In the genomic region with DNA sequence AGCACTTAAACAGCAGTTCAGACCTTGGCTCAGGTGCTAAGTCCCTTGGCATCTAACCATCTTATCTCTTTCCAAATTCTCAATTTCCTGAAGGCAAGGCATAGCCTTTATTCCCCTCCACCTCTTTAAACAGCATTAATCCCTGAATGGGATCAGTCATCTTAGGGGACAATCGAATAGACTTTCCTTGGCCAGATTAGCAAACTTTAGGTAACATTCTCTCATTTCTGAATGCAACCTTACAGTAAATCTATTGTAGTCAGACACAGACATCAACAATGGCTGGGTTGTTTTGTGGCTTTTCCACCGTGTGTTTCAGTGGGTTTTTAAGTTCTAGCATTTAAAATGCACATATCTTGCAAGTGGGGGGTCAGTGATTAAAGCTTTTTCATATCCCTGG, we compare ENCODE assay signal across 2 cellular contexts.
TF ChIP-seq lines count a peak whose summit lies in the region.

No MANE protein-coding gene starts in this region.

TF ChIP-seq in GM23338, 12 proteins besides CTCF, POLR2A, EP300 and RAD21:
- TF ChIP-seq NANOG (IDR thresholded peaks at IDR 0.05; ENCODE audit: borderline replicate concordance) = no peak
- TF ChIP-seq, protein P1, sequence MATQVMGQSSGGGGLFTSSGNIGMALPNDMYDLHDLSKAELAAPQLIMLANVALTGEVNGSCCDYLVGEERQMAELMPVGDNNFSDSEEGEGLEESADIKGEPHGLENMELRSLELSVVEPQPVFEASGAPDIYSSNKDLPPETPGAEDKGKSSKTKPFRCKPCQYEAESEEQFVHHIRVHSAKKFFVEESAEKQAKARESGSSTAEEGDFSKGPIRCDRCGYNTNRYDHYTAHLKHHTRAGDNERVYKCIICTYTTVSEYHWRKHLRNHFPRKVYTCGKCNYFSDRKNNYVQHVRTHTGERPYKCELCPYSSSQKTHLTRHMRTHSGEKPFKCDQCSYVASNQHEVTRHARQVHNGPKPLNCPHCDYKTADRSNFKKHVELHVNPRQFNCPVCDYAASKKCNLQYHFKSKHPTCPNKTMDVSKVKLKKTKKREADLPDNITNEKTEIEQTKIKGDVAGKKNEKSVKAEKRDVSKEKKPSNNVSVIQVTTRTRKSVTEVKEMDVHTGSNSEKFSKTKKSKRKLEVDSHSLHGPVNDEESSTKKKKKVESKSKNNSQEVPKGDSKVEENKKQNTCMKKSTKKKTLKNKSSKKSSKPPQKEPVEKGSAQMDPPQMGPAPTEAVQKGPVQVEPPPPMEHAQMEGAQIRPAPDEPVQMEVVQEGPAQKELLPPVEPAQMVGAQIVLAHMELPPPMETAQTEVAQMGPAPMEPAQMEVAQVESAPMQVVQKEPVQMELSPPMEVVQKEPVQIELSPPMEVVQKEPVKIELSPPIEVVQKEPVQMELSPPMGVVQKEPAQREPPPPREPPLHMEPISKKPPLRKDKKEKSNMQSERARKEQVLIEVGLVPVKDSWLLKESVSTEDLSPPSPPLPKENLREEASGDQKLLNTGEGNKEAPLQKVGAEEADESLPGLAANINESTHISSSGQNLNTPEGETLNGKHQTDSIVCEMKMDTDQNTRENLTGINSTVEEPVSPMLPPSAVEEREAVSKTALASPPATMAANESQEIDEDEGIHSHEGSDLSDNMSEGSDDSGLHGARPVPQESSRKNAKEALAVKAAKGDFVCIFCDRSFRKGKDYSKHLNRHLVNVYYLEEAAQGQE (IDR thresholded peaks at IDR 0.05; ENCODE audit: unreplicated experiment) = no peak
- no peak for TF ChIP-seq EZH2phosphoT487 (IDR thresholded peaks at IDR 0.05; ENCODE audit: unreplicated experiment)

TF ChIP-seq in H1, 55 proteins besides CTCF, POLR2A, EP300 and RAD21:
- TF ChIP-seq SP1 (IDR thresholded peaks at IDR 0.05; ENCODE audit: low read depth, low read length) (no peak), BACH1 (IDR thresholded peaks at IDR 0.05; ENCODE audit: low read length) (no peak), ZNF274 (IDR thresholded peaks at IDR 0.05; ENCODE audit: borderline replicate concordance, extremely low read depth, low read length) (no peak), EGR1 (IDR thresholded peaks at IDR 0.05; ENCODE audit: borderline replicate concordance, low read depth, low read length) (no peak), CBX5 (IDR thresholded peaks at IDR 0.05; ENCODE audit: low read depth, low read length) (no peak), FOSL1 (IDR thresholded peaks at IDR 0.05; ENCODE audit: insufficient read depth, low read depth, low read length) (no peak), KDM1A (IDR thresholded peaks at IDR 0.05; ENCODE audit: borderline replicate concordance, low read length) (no peak), SP2 (IDR thresholded peaks at IDR 0.05; ENCODE audit: low read length) (no peak), SP4 (IDR thresholded peaks at IDR 0.05; ENCODE audit: low read length) (no peak), CREB1 (IDR thresholded peaks at IDR 0.05) (no peak), TEAD4 (IDR thresholded peaks at IDR 0.05; ENCODE audit: low read depth, low read length) (no peak), POU5F1 (IDR thresholded peaks at IDR 0.05; ENCODE audit: low read depth, low read length) (no peak), RNF2 (IDR thresholded peaks at IDR 0.05; ENCODE audit: borderline replicate concordance, low read depth, low read length, missing control alignments, poor library complexity, severe bottlenecking) (no peak), EZH2 (IDR thresholded peaks at IDR 0.05; ENCODE audit: low read depth, low read length, severe bottlenecking) (no peak), JUND (IDR thresholded peaks at IDR 0.05; ENCODE audit: low read length) (no peak)
- TF ChIP-seq, protein P2, sequence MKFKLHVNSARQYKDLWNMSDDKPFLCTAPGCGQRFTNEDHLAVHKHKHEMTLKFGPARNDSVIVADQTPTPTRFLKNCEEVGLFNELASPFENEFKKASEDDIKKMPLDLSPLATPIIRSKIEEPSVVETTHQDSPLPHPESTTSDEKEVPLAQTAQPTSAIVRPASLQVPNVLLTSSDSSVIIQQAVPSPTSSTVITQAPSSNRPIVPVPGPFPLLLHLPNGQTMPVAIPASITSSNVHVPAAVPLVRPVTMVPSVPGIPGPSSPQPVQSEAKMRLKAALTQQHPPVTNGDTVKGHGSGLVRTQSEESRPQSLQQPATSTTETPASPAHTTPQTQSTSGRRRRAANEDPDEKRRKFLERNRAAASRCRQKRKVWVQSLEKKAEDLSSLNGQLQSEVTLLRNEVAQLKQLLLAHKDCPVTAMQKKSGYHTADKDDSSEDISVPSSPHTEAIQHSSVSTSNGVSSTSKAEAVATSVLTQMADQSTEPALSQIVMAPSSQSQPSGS (IDR thresholded peaks at IDR 0.05; ENCODE audit: low read length) = no peak
- TF ChIP-seq, protein P3, sequence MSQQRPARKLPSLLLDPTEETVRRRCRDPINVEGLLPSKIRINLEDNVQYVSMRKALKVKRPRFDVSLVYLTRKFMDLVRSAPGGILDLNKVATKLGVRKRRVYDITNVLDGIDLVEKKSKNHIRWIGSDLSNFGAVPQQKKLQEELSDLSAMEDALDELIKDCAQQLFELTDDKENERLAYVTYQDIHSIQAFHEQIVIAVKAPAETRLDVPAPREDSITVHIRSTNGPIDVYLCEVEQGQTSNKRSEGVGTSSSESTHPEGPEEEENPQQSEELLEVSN (IDR thresholded peaks at IDR 0.05) = no peak
TF ChIP-seq in H1: peak in this region for 0.
